In genomic region chr18:21894619-21895367, GRCh38 we compare ENCODE assay signal across 1 cellular context.
TF ChIP-seq lines count a peak whose summit lies in the region.

No MANE protein-coding gene starts in this region.

TF ChIP-seq in GM23338, 12 proteins besides CTCF, POLR2A, EP300 and RAD21:
- TF ChIP-seq REST (IDR thresholded peaks at IDR 0.05; ENCODE audit: unreplicated experiment) (no peak), CREB1 (CRISPR knock-in tag; IDR thresholded peaks at IDR 0.05; ENCODE audit: low read depth) (no peak), EZH2phosphoT487 (IDR thresholded peaks at IDR 0.05; ENCODE audit: unreplicated experiment) (no peak), EZH2 (IDR thresholded peaks at IDR 0.05; ENCODE audit: low read depth, unreplicated experiment) (no peak), ZNF114 (CRISPR knock-in tag; IDR thresholded peaks at IDR 0.05) (no peak), ZNF331 (CRISPR knock-in tag; IDR thresholded peaks at IDR 0.05; ENCODE audit: low read depth) (no peak), NANOG (IDR thresholded peaks at IDR 0.05; ENCODE audit: borderline replicate concordance) (no peak), STAT1 (IDR thresholded peaks at IDR 0.05; ENCODE audit: unreplicated experiment) (no peak), POLR2AphosphoS5 (IDR thresholded peaks at IDR 0.05; ENCODE audit: low read depth) (no peak), ETS1 (IDR thresholded peaks at IDR 0.05) (no peak), JUNB (IDR thresholded peaks at IDR 0.05; ENCODE audit: unreplicated experiment) (no peak)
- TF ChIP-seq, protein P1, sequence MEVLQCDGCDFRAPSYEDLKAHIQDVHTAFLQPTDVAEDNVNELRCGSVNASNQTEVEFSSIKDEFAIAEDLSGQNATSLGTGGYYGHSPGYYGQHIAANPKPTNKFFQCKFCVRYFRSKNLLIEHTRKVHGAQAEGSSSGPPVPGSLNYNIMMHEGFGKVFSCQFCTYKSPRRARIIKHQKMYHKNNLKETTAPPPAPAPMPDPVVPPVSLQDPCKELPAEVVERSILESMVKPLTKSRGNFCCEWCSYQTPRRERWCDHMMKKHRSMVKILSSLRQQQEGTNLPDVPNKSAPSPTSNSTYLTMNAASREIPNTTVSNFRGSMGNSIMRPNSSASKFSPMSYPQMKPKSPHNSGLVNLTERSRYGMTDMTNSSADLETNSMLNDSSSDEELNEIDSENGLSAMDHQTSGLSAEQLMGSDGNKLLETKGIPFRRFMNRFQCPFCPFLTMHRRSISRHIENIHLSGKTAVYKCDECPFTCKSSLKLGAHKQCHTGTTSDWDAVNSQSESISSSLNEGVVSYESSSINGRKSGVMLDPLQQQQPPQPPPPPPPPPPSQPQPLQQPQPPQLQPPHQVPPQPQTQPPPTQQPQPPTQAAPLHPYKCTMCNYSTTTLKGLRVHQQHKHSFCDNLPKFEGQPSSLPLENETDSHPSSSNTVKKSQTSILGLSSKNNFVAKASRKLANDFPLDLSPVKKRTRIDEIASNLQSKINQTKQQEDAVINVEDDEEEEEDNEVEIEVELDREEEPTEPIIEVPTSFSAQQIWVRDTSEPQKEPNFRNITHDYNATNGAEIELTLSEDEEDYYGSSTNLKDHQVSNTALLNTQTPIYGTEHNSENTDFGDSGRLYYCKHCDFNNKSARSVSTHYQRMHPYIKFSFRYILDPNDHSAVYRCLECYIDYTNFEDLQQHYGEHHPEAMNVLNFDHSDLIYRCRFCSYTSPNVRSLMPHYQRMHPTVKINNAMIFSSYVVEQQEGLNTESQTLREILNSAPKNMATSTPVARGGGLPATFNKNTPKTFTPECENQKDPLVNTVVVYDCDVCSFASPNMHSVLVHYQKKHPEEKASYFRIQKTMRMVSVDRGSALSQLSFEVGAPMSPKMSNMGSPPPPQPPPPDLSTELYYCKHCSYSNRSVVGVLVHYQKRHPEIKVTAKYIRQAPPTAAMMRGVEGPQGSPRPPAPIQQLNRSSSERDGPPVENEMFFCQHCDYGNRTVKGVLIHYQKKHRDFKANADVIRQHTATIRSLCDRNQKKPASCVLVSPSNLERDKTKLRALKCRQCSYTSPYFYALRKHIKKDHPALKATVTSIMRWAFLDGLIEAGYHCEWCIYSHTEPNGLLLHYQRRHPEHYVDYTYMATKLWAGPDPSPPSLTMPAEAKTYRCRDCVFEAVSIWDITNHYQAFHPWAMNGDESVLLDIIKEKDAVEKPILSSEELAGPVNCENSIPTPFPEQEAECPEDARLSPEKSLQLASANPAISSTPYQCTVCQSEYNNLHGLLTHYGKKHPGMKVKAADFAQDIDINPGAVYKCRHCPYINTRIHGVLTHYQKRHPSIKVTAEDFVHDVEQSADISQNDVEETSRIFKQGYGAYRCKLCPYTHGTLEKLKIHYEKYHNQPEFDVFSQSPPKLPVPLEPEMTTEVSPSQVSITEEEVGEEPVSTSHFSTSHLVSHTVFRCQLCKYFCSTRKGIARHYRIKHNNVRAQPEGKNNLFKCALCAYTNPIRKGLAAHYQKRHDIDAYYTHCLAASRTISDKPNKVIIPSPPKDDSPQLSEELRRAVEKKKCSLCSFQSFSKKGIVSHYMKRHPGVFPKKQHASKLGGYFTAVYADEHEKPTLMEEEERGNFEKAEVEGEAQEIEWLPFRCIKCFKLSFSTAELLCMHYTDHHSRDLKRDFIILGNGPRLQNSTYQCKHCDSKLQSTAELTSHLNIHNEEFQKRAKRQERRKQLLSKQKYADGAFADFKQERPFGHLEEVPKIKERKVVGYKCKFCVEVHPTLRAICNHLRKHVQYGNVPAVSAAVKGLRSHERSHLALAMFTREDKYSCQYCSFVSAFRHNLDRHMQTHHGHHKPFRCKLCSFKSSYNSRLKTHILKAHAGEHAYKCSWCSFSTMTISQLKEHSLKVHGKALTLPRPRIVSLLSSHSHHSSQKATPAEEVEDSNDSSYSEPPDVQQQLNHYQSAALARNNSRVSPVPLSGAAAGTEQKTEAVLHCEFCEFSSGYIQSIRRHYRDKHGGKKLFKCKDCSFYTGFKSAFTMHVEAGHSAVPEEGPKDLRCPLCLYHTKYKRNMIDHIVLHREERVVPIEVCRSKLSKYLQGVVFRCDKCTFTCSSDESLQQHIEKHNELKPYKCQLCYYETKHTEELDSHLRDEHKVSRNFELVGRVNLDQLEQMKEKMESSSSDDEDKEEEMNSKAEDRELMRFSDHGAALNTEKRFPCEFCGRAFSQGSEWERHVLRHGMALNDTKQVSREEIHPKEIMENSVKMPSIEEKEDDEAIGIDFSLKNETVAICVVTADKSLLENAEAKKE (CRISPR knock-in tag; IDR thresholded peaks at IDR 0.05): no peak
TF ChIP-seq in GM23338: peak in this region for 0.
